Comparison of ENCODE assay signal across 6 cellular contexts in genomic region chr16:30533748-30534367, GRCh38. TPM values are rescaled to one million over a fixed set of nuclear protein-coding genes. Genes with fewer than 3 reads are reported as not detected.
DNase-seq lines count a peak whose midpoint lies in the region; ATAC-seq and TF ChIP-seq lines count a peak whose summit lies in the region.

No MANE protein-coding gene starts in this region.

- CTCF ChIA-PET in Panc1 (lab: Charles Lee) = no interaction called here

- H3K4me3 ChIP-seq in Panc1 (ENCODE audit: low read depth in 2 of 2, low read length in 2 of 2) (peak overlapping the region; percentile 58 to 67), tibial artery (peak overlapping the region; percentile 75 to 83)

- intact Hi-C loops in Panc1 (cut with micrococcal nuclease; ENCODE audit: unreplicated experiment) (no loop called here), left ventricle myocardium superior (cut with micrococcal nuclease) (no loop called here), tibial artery (cut with DNase I; ENCODE audit: low total_unique reads) (loop anchor here (5.0 kb wide), 1 partner anchor 163 kb away; the partner anchor contains the start of gene SRCAP)

- H3K9me3 ChIP-seq in Panc1 (ENCODE audit: control insufficient read depth, insufficient read depth, low read depth, low read length) (no peaks in the 10 kb centered on the region), tibial artery (no peaks in the 10 kb centered on the region)

- H3K27me3 ChIP-seq in Panc1 (ENCODE audit: control insufficient read depth, insufficient read depth, low read length) = no peaks in the 10 kb centered on the region
- H3K27me3 ChIP-seq in tibial artery = no peaks in the 10 kb centered on the region

- H3K4me1 ChIP-seq in Panc1 (ENCODE audit: control insufficient read depth, insufficient read depth, low read length) (peaks cover 15% of the 10 kb centered on the region), tibial artery (peaks cover 0 to 43% (median 21%) of the 10 kb centered on the region in 4 donors)

- in situ Hi-C loops in Panc1 (cut with HindIII; ENCODE audit: low pct_unique_long_range_greater_than_20kb, low sequenced_read_pairs) = no loop called here

- TF ChIP-seq CTCF in Panc1 (IDR thresholded peaks at IDR 0.05) = no peak
- TF ChIP-seq CTCF in tibial artery (IDR thresholded peaks at IDR 0.05) = no peak

- peak; percentile 58 for ATAC-seq in Panc1
- peak; percentile 2 for ATAC-seq in left ventricle myocardium superior

- DNase-seq in NCI-H146 (lab: John Stamatoyannopoulos, UW) (peak; percentile 22), NCI-H146 treated with DMSO at 0.1 percent for 48 hours (lab: John Stamatoyannopoulos, UW; ENCODE audit: unreplicated experiment) (no peak), Panc1 (ENCODE audit: low read depth, low spot score) (no peak), left ventricle myocardium superior (no peak), tibial artery (no peak), GDM1 (lab: John Stamatoyannopoulos, UW) (no peak)

- H3K27ac ChIP-seq in Panc1 (ENCODE audit: low read length) (peak overlapping the region; percentile 99), tibial artery (peak overlapping the region; percentile 94 to 99)

- no peaks in the 10 kb centered on the region for H3K36me3 ChIP-seq in Panc1 (ENCODE audit: control insufficient read depth, insufficient read depth, low read length)
- H3K36me3 ChIP-seq in tibial artery = peaks cover 11 to 33% (median 25%) of the 10 kb centered on the region in 3 donors

- POLR2A ChIA-PET in Panc1 (lab: Charles Lee) = no interaction called here

- no TSS peak for BruUV-seq in Panc1 (replicated peaks; lab: Mats Ljungman, UMichigan)

RNA-seq across cellular contexts. Expression of gene ZNF747, which starts 0.8 kb away (rescaled TPM):
- 10.9 TPM for total RNA-seq in Panc1 (2021; ENCODE audit: unreplicated experiment)
- 7.3 TPM for polyA plus RNA-seq in Panc1 (2012; ENCODE audit: insufficient read length)
- 9.0 TPM for total RNA-seq in left ventricle myocardium superior

RNA-seq across cellular contexts. Expression of gene ZNF768, which starts 7.5 kb away (rescaled TPM):
- total RNA-seq in Panc1 (2021; ENCODE audit: unreplicated experiment) = 68.3 TPM
- 81.2 TPM for polyA plus RNA-seq in Panc1 (2012; ENCODE audit: insufficient read length)
- total RNA-seq in left ventricle myocardium superior = 75.4 TPM

RNA-seq across cellular contexts. Expression of gene ZNF764, which starts 24.3 kb away (rescaled TPM):
- 16.7 TPM for total RNA-seq in Panc1 (2021; ENCODE audit: unreplicated experiment)
- 12.4 TPM for polyA plus RNA-seq in Panc1 (2012; ENCODE audit: insufficient read length)
- total RNA-seq in left ventricle myocardium superior = 9.1 TPM

RNA-seq across cellular contexts. Expression of gene ZNF688, which starts 37.7 kb away (rescaled TPM):
- 7.7 TPM for total RNA-seq in Panc1 (2021; ENCODE audit: unreplicated experiment)
- polyA plus RNA-seq in Panc1 (2012; ENCODE audit: insufficient read length) = 9.9 TPM
- 10.0 TPM for total RNA-seq in left ventricle myocardium superior

RNA-seq across cellular contexts. Expression of gene ZNF785, which starts 51.6 kb away (rescaled TPM):
- total RNA-seq in Panc1 (2021; ENCODE audit: unreplicated experiment) = 6.2 TPM
- 5.0 TPM for polyA plus RNA-seq in Panc1 (2012; ENCODE audit: insufficient read length)
- 7.3 TPM for total RNA-seq in left ventricle myocardium superior
